20 cellular contexts compared by ENCODE assay signal in genomic region chrX:74372272-74372671, GRCh38. TPM values are rescaled to one million over a fixed set of nuclear protein-coding genes. Genes with fewer than 3 reads are reported as not detected.
"Had no signal": no experiment of that assay in that cellular context is flagged by ENCODE, and none has a peak within 500 bp of the region (broad histone marks: within the 10 kb centered on the region; RNA-seq: fewer than 3 reads in every experiment).

No MANE protein-coding gene starts in this region.

- H3K4me2 ChIP-seq: neural progenitor cell, smooth muscle cell had no signal

- H3K27ac ChIP-seq: colonic mucosa, heart left ventricle, left lung, lower lobe of right lung, neural progenitor cell, pancreas, testis, tibial nerve, upper lobe of right lung, vagina had no signal

- DNase-seq: colonic mucosa; dermis blood vessel endothelial cell; heart left ventricle; hypothalamus; left lung; lower lobe of right lung; mesenchymal stem cell; midbrain; nucleus accumbens; pancreas; right cardiac atrium; stimulated activated CD4-positive, alpha-beta T cell treated with anti-CD3 and anti-CD28 coated beads, Interleukin-2, amount 100 ng/mL, for 48 hours; stimulated activated naive CD4-positive, alpha-beta T cell treated with Interleukin-2 at 50 U/mL for 16 hours; testis; upper lobe of right lung had no signal

- H2AFZ ChIP-seq: neural progenitor cell had no signal

- H3K9ac ChIP-seq: neural progenitor cell had no signal

- H3K4me3 ChIP-seq: colonic mucosa, heart left ventricle, left lung, lower lobe of right lung, neural progenitor cell, pancreas, smooth muscle cell, testis, tibial nerve, upper lobe of right lung, vagina had no signal

- H3K36me3 ChIP-seq: colonic mucosa, heart left ventricle, left lung, lower lobe of right lung, pancreas, tibial nerve, upper lobe of right lung, vagina had no signal

- H3K27me3 ChIP-seq: colonic mucosa, left lung, neural progenitor cell, testis, upper lobe of right lung, vagina had no signal

- H3K9me3 ChIP-seq: colonic mucosa, heart left ventricle, left lung, lower lobe of right lung, pancreas, testis, tibial nerve, upper lobe of right lung, vagina had no signal

- H3K4me1 ChIP-seq: colonic mucosa, heart left ventricle, left lung, lower lobe of right lung, neural progenitor cell, pancreas, testis, tibial nerve, upper lobe of right lung, vagina had no signal

- ATAC-seq: heart left ventricle; lower lobe of right lung; natural killer cell treated with Interleukin-12 subunit alpha and Interleukin-12 subunit beta and Interleukin-15 and Interleukin-18, amount 100 ng/mL, for 72 hours; pancreas; right cardiac atrium; upper lobe of right lung had no signal

RNA-seq across cellular contexts. Expression of gene SLC16A2, which starts 49.0 kb away (rescaled TPM):
- total RNA-seq: natural killer cell treated with Interleukin-12 subunit alpha and Interleukin-12 subunit beta and Interleukin-15 and Interleukin-18, amount 100 ng/mL, for 72 hours had no signal
